In the genomic region with DNA sequence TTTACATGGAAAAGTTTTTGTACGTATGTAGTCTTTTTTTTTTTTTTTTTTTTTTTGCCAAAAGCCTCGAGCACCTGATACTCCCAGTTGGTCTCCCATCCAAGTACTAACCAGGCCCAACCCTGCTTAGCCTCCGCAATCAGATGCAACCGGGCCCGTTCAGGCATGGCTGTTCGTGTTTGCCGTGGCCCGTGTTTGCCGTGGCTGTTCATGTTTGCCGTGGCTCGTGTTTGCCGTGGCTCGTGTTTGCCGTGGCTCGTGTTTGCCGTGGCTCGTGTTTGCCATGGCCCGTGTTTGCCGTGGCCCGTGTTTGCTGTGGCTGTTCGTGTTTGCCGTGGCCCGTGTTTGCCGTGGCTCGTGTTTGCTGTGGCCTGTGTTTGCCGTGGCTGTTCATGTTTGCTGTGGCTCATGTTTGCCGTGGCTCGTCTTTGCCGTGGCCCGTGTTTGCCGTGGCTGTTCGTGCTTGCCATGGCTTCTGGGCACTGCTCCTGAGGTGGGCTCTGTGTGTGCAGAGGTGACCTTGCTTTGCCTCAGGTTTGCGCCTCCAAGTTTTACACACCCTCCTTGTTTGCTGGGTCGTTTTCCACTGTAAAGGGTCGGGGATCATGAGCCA, we compare ENCODE assay signal across 16 cellular contexts. TPM values are rescaled to one million over a fixed set of nuclear protein-coding genes. Genes with fewer than 3 reads are reported as not detected.
DNase-seq lines count a peak whose midpoint lies in the region; ATAC-seq and TF ChIP-seq lines count a peak whose summit lies in the region.
"Had no signal": no experiment of that assay in that cellular context is flagged by ENCODE, and none has a peak within 500 bp of the region (broad histone marks: within the 10 kb centered on the region; RNA-seq: fewer than 3 reads in every experiment).

No MANE protein-coding gene starts in this region.

- H3K27ac ChIP-seq in BLaER1 = peak overlapping the region; percentile 77; the same call in 1 of the 2 replicates
- H3K27ac ChIP-seq in CD8-positive, alpha-beta T cell (ENCODE audit: low read depth, low read length) = no peak overlapping the region
- H3K27ac ChIP-seq in osteoblast (ENCODE audit: low read depth, low read length) = no peak overlapping the region
- H3K27ac ChIP-seq in Peyer's patch = no peak overlapping the region
- H3K27ac ChIP-seq: C4-2B had no signal

- H3K4me1 Mint-ChIP-seq in CD8-positive, alpha-beta T cell (ENCODE audit: low read depth) = no peaks in the 10 kb centered on the region
- peaks cover 12% of the 10 kb centered on the region for H3K4me1 Mint-ChIP-seq in WTC11

- H2AFZ ChIP-seq in osteoblast (ENCODE audit: low read length) = no peak overlapping the region

- H3K4me1 ChIP-seq in BLaER1 = peaks cover 83% of the 10 kb centered on the region
- no peaks in the 10 kb centered on the region for H3K4me1 ChIP-seq in CD8-positive, alpha-beta T cell (ENCODE audit: insufficient read depth, low read length)
- H3K4me1 ChIP-seq in osteoblast (ENCODE audit: insufficient read depth, low read length) = peaks cover 8% of the 10 kb centered on the region
- H3K4me1 ChIP-seq in Peyer's patch = no peaks in the 10 kb centered on the region
- H3K4me1 ChIP-seq: HAP-1 had no signal

- H3K36me3 Mint-ChIP-seq in CD8-positive, alpha-beta T cell = peaks cover 64% of the 10 kb centered on the region
- H3K36me3 Mint-ChIP-seq in WTC11 = peaks cover 35% of the 10 kb centered on the region

- peaks cover 38% of the 10 kb centered on the region; the same call in 1 of the 2 replicates for H4K20me1 ChIP-seq in BLaER1
- no peaks in the 10 kb centered on the region for H4K20me1 ChIP-seq in osteoblast (ENCODE audit: insufficient read depth, low read length)

- DNase-seq in CD8-positive, alpha-beta T cell = no peak
- no peak for DNase-seq in WTC11 (ENCODE audit: low spot score)
- DNase-seq in osteoblast (ENCODE audit: insufficient read length, low spot score, missing footprints) = peak; percentile 41
- no peak for DNase-seq in amniotic stem cell (lab: John Stamatoyannopoulos, UW)
- DNase-seq in Peyer's patch = no peak
- DNase-seq: CD4-positive, alpha-beta T cell; DMS153; DMS79; GF-D8; KG1 had no signal

- TF ChIP-seq POLR2A in Peyer's patch (IDR thresholded peaks at IDR 0.05) = no peak

- H3K36me3 ChIP-seq in BLaER1 = peaks cover 39% of the 10 kb centered on the region
- peaks cover 26% of the 10 kb centered on the region for H3K36me3 ChIP-seq in CD8-positive, alpha-beta T cell (ENCODE audit: insufficient read depth, low read length)
- H3K36me3 ChIP-seq in osteoblast (ENCODE audit: insufficient read depth, low read length) = peaks cover 4% of the 10 kb centered on the region
- peaks cover 0 to 53% (median 0%) of the 10 kb centered on the region in 3 donors for H3K36me3 ChIP-seq in Peyer's patch

- no peak for TF ChIP-seq CTCF in CD8-positive, alpha-beta T cell (IDR thresholded peaks at IDR 0.05)
- TF ChIP-seq CTCF in WTC11 (IDR thresholded peaks at IDR 0.05) (no peak), osteoblast (IDR thresholded peaks at IDR 0.05; ENCODE audit: extremely low read depth, low read depth, low read length) (no peak), Peyer's patch (IDR thresholded peaks at IDR 0.05) (no peak)

- ATAC-seq in CD8-positive, alpha-beta T cell = no peak
- no peak for ATAC-seq in WTC11

- no peaks in the 10 kb centered on the region for H3K27me3 Mint-ChIP-seq in CD8-positive, alpha-beta T cell (ENCODE audit: low read depth)
- no peaks in the 10 kb centered on the region; the same call in 1 of the 2 replicates for H3K27me3 Mint-ChIP-seq in WTC11 (ENCODE audit: low read depth)
- H3K27me3 Mint-ChIP-seq: B cell; CD4-positive, alpha-beta T cell; IgD-negative memory B cell had no signal

- H3K9me3 ChIP-seq in BLaER1 (no peaks in the 10 kb centered on the region), osteoblast (ENCODE audit: low read depth, low read length) (no peaks in the 10 kb centered on the region), Peyer's patch (no peaks in the 10 kb centered on the region)
- H3K9me3 ChIP-seq in CD8-positive, alpha-beta T cell (ENCODE audit: low read length) = no peaks in the 10 kb centered on the region
- H3K9me3 ChIP-seq: HAP-1 had no signal

- no peak overlapping the region for H3K4me3 Mint-ChIP-seq in CD8-positive, alpha-beta T cell
- H3K4me3 Mint-ChIP-seq in WTC11 = no peak overlapping the region
- H3K4me3 Mint-ChIP-seq: B cell; CD4-positive, alpha-beta T cell; IgD-negative memory B cell had no signal

- H3K4me2 ChIP-seq in BLaER1 (peak overlapping the region; percentile 86), osteoblast (ENCODE audit: insufficient read depth, low read length) (no peak overlapping the region)

- intact Hi-C loops in CD8-positive, alpha-beta T cell (cut with DNase I, micrococcal nuclease) = no loop called here

- no peaks in the 10 kb centered on the region for H3K27me3 ChIP-seq in BLaER1
- H3K27me3 ChIP-seq in CD8-positive, alpha-beta T cell (ENCODE audit: insufficient read depth, low read length) = no peaks in the 10 kb centered on the region
- no peaks in the 10 kb centered on the region for H3K27me3 ChIP-seq in osteoblast (ENCODE audit: insufficient read depth, low read length)
- H3K27me3 ChIP-seq in Peyer's patch = no peaks in the 10 kb centered on the region

- H3K79me2 ChIP-seq in osteoblast (ENCODE audit: insufficient read depth, low read length) = no peaks in the 10 kb centered on the region

- H3K9ac ChIP-seq in BLaER1 = no peak overlapping the region

- POLR2A ChIA-PET in CD8-positive, alpha-beta T cell (lab: Charles Lee) = no interaction called here
- POLR2A ChIA-PET in WTC11 (lab: Charles Lee) = no interaction called here

- peak overlapping the region; percentile 13 for H3K27ac Mint-ChIP-seq in CD8-positive, alpha-beta T cell
- H3K27ac Mint-ChIP-seq in WTC11 = peak overlapping the region; percentile 70; the same call in 1 of the 2 replicates
- H3K27ac Mint-ChIP-seq: CD4-positive, alpha-beta T cell had no signal

- CTCF ChIA-PET in CD8-positive, alpha-beta T cell (lab: Charles Lee) = no interaction called here
- CTCF ChIA-PET in WTC11 (lab: Charles Lee) = interaction anchor here (0.6 kb wide), 1 partner anchor 853 kb away, joined by 3 read pairs; no protein-coding TSS in a partner anchor

- no peaks in the 10 kb centered on the region for H3K9me3 Mint-ChIP-seq in CD8-positive, alpha-beta T cell
- peaks cover 4% of the 10 kb centered on the region for H3K9me3 Mint-ChIP-seq in WTC11

- H3K4me3 ChIP-seq in BLaER1 = no peak overlapping the region
- no peak overlapping the region for H3K4me3 ChIP-seq in CD8-positive, alpha-beta T cell (ENCODE audit: low read depth, low read length)
- no peak overlapping the region for H3K4me3 ChIP-seq in osteoblast (ENCODE audit: insufficient read depth, low read length)
- no peak overlapping the region for H3K4me3 ChIP-seq in Peyer's patch
- H3K4me3 ChIP-seq: HAP-1 had no signal

TF ChIP-seq in WTC11, 78 proteins besides CTCF, POLR2A, EP300 and RAD21 (continues in another document):
- TF ChIP-seq CREM (CRISPR knock-in tag; IDR thresholded peaks at IDR 0.05) = no peak
- no peak for TF ChIP-seq RELA (CRISPR knock-in tag; IDR thresholded peaks at IDR 0.05; ENCODE audit: borderline replicate concordance)
- TF ChIP-seq, protein P1, sequence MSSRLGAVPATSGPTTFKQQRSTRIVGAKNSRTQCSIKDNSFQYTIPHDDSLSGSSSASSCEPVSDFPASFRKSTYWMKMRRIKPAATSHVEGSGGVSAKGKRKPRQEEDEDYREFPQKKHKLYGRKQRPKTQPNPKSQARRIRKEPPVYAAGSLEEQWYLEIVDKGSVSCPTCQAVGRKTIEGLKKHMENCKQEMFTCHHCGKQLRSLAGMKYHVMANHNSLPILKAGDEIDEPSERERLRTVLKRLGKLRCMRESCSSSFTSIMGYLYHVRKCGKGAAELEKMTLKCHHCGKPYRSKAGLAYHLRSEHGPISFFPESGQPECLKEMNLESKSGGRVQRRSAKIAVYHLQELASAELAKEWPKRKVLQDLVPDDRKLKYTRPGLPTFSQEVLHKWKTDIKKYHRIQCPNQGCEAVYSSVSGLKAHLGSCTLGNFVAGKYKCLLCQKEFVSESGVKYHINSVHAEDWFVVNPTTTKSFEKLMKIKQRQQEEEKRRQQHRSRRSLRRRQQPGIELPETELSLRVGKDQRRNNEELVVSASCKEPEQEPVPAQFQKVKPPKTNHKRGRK (CRISPR knock-in tag; IDR thresholded peaks at IDR 0.05; ENCODE audit: borderline replicate concordance) = no peak
- no peak for TF ChIP-seq OVOL2 (CRISPR knock-in tag; IDR thresholded peaks at IDR 0.05; ENCODE audit: borderline replicate concordance)
- TF ChIP-seq MXD4 (CRISPR knock-in tag; IDR thresholded peaks at IDR 0.05; ENCODE audit: borderline replicate concordance) = no peak
- TF ChIP-seq ZNF263 (CRISPR knock-in tag; IDR thresholded peaks at IDR 0.05; ENCODE audit: low read depth) = no peak
- no peak for TF ChIP-seq ZNF416 (CRISPR knock-in tag; IDR thresholded peaks at IDR 0.05)
- TF ChIP-seq, protein P2, sequence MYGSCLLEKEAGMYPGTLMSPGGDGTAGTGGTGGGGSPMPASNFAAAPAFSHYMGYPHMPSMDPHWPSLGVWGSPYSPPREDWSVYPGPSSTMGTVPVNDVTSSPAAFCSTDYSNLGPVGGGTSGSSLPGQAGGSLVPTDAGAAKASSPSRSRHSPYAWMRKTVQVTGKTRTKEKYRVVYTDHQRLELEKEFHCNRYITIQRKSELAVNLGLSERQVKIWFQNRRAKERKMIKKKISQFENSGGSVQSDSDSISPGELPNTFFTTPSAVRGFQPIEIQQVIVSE (CRISPR knock-in tag; IDR thresholded peaks at IDR 0.05; ENCODE audit: borderline replicate concordance) = no peak
- TF ChIP-seq IRF2 (CRISPR knock-in tag; IDR thresholded peaks at IDR 0.05; ENCODE audit: borderline replicate concordance, low read depth) = no peak
- TF ChIP-seq, protein P3, sequence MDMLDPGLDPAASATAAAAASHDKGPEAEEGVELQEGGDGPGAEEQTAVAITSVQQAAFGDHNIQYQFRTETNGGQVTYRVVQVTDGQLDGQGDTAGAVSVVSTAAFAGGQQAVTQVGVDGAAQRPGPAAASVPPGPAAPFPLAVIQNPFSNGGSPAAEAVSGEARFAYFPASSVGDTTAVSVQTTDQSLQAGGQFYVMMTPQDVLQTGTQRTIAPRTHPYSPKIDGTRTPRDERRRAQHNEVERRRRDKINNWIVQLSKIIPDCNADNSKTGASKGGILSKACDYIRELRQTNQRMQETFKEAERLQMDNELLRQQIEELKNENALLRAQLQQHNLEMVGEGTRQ (CRISPR knock-in tag; IDR thresholded peaks at IDR 0.05) = no peak

RNA-seq across cellular contexts. Expression of a gene that starts 26.8 kb away (rescaled TPM):
- under 1 TPM; 0.33 to 0.90 TPM for total RNA-seq in CD8-positive, alpha-beta T cell
- 58.8 to 67.1 TPM (median 62.1 TPM) in 3 replicates for total RNA-seq in WTC11 (2021)
- total RNA-seq in osteoblast = 10.5 and 11.2 TPM in 2 replicates
- total RNA-seq in Peyer's patch = 10 to 100 TPM in 1 of 4 donors, 1 to 10 TPM in 2, not detected in 1; 4.0 to 32.2 (median 5.3) TPM
- total RNA-seq: HT-29 had no signal
